In the genomic region with DNA sequence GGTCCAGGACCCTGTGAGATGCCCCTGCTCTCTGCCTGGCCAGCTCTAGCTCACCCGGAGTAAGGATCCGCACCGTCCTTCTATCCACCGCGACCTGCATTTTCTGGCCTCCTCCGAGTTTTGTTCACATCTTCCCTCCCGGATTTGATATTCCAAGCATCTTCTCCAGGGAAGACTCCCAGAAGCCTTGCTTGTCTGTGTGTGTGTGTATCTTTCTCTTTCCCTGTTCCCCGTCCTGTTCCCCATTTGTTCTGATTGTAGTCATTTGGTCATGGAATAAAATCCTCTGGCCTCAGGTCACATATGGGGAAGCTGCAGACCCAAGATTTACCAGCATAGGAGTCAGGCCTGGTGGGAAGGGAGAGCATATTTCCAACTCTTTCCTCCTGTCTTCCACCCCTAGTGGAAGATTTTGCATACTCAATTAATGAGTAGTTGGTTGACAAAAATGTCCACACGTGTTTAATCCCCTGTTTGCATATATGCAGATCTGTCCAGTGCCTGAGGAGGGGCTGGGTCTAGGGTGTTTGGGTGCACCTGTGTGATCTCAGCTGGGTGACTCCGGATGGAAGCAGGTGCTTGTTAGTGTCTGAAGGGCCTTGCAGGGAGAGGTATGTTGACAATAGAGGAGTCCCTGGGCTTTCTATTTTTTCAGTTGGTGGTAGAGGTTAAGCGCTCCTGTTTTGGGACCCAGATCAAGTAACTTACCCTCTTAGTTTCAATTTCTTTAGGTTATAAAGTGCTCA, we compare ENCODE assay signal across 15 cellular contexts. TPM values are rescaled to one million over a fixed set of nuclear protein-coding genes. Genes with fewer than 3 reads are reported as not detected.
DNase-seq lines count a peak whose midpoint lies in the region; ATAC-seq and TF ChIP-seq lines count a peak whose summit lies in the region.
"Had no signal": no experiment of that assay in that cellular context is flagged by ENCODE, and none has a peak within 500 bp of the region (broad histone marks: within the 10 kb centered on the region; RNA-seq: fewer than 3 reads in every experiment).

No MANE protein-coding gene starts in this region.

- CTCF ChIA-PET in CD8-positive, alpha-beta memory T cell (lab: Charles Lee) = interaction anchor here (0.7 kb wide), 1 partner anchor 25 kb away, joined by 3 read pairs; no protein-coding TSS in a partner anchor

- H2AFZ ChIP-seq in KMS-11 (ENCODE audit: low read depth) = peak overlapping the region; percentile 37; the same call in 1 of the 2 replicates

- no peak overlapping the region for H3K27ac ChIP-seq in CD8-positive, alpha-beta memory T cell (ENCODE audit: low read depth, low read length)
- peak overlapping the region; percentile 38; the same call in 1 of the 2 replicates for H3K27ac ChIP-seq in KMS-11
- H3K27ac ChIP-seq: thyroid gland had no signal

- TF ChIP-seq CTCF in KMS-11 (conservative IDR thresholded peaks at IDR 0.05; ENCODE audit: low read depth, low read length) = no peak

- ATAC-seq in naive thymus-derived CD8-positive, alpha-beta T cell = no peak
- ATAC-seq in GM18858 (IDR thresholded peaks at IDR 0.05; ENCODE audit: unreplicated experiment) = no peak
- no peak for ATAC-seq in GM18867 (IDR thresholded peaks at IDR 0.05; ENCODE audit: unreplicated experiment)
- ATAC-seq in GM21737 (IDR thresholded peaks at IDR 0.05; ENCODE audit: unreplicated experiment) = no peak
- ATAC-seq: effector memory CD8-positive, alpha-beta T cell had no signal

- intact Hi-C loops in activated T-helper 2 cell treated with anti-CD3 and anti-CD28 coated beads, Interferon-gamma antibody, Interleukin-2, Interleukin-4, amounts not matched to agents 10 μg/mL and 5 μg/mL and 100 μg/mL, durations not matched to agents 14 hours and 24 hours and 36 hours (cut with micrococcal nuclease) = loop anchor here (5.0 kb wide), 2 partner anchors 777 to 1247 kb away; a partner anchor contains a TSS

- POLR2A ChIA-PET in CD8-positive, alpha-beta memory T cell (lab: Charles Lee) = no interaction called here
- POLR2A ChIA-PET in naive thymus-derived CD8-positive, alpha-beta T cell (lab: Charles Lee) = no interaction called here

- H3K4me3 Mint-ChIP-seq in CD8-positive, alpha-beta memory T cell = peak overlapping the region in 6 of 7 donors; percentile 8 to 63 (median 49)
- H3K4me3 Mint-ChIP-seq in activated T-helper 2 cell treated with anti-CD3 and anti-CD28 coated beads, Interferon-gamma antibody, Interleukin-2, Interleukin-4, amounts not matched to agents 10 μg/mL and 5 μg/mL and 100 μg/mL, durations not matched to agents 14 hours and 24 hours and 36 hours (ENCODE audit: low read depth) = no peak overlapping the region
- H3K4me3 Mint-ChIP-seq in naive thymus-derived CD8-positive, alpha-beta T cell = peak overlapping the region in 7 of 10 donors; percentile 2 to 57 (median 7)

- no peaks in the 10 kb centered on the region for H3K79me2 ChIP-seq in KMS-11 (ENCODE audit: insufficient read depth, low read depth)

- H3K9me3 ChIP-seq in CD8-positive, alpha-beta memory T cell (ENCODE audit: low read length) = no peaks in the 10 kb centered on the region
- H3K9me3 ChIP-seq: thyroid gland had no signal

- H3K27ac Mint-ChIP-seq in CD8-positive, alpha-beta memory T cell = peak overlapping the region in 3 of 8 donors; percentile 23 to 86 (median 37)
- H3K27ac Mint-ChIP-seq in activated T-helper 2 cell treated with anti-CD3 and anti-CD28 coated beads, Interferon-gamma antibody, Interleukin-2, Interleukin-4, amounts not matched to agents 10 μg/mL and 5 μg/mL and 100 μg/mL, durations not matched to agents 14 hours and 24 hours and 36 hours = peak overlapping the region; percentile 50
- peak overlapping the region in 2 of 10 donors; percentile 8 to 85 for H3K27ac Mint-ChIP-seq in naive thymus-derived CD8-positive, alpha-beta T cell
- H3K27ac Mint-ChIP-seq: brain; effector memory CD8-positive, alpha-beta T cell had no signal

- no peak overlapping the region for H3K4me3 ChIP-seq in CD8-positive, alpha-beta memory T cell (ENCODE audit: low read length)
- H3K4me3 ChIP-seq in KMS-11 (IDR thresholded peaks at IDR 0.05; ENCODE audit: insufficient read depth, low read depth, low read length) = no peak overlapping the region
- H3K4me3 ChIP-seq: thyroid gland had no signal

- peaks cover 0 to 22% (median 6%) of the 10 kb centered on the region in 5 donors for H3K9me3 Mint-ChIP-seq in CD8-positive, alpha-beta memory T cell
- H3K9me3 Mint-ChIP-seq in activated T-helper 2 cell treated with anti-CD3 and anti-CD28 coated beads, Interferon-gamma antibody, Interleukin-2, Interleukin-4, amounts not matched to agents 10 μg/mL and 5 μg/mL and 100 μg/mL, durations not matched to agents 14 hours and 24 hours and 36 hours = no peaks in the 10 kb centered on the region
- peaks cover 0 to 12% (median 3%) of the 10 kb centered on the region in 9 donors for H3K9me3 Mint-ChIP-seq in naive thymus-derived CD8-positive, alpha-beta T cell
- H3K9me3 Mint-ChIP-seq: effector memory CD8-positive, alpha-beta T cell had no signal

- no peaks in the 10 kb centered on the region; the same call in 1 of the 2 replicates for H4K20me1 ChIP-seq in KMS-11 (ENCODE audit: insufficient read depth)

- peaks cover 76% of the 10 kb centered on the region for H3K27me3 ChIP-seq in CD8-positive, alpha-beta memory T cell (ENCODE audit: insufficient read depth, low read length, poor library complexity, severe bottlenecking)
- peaks cover 5% of the 10 kb centered on the region; the same call in 1 of the 2 replicates for H3K27me3 ChIP-seq in KMS-11 (ENCODE audit: insufficient read depth, low read depth)

- H3K9ac ChIP-seq in KMS-11 = peak overlapping the region; percentile 23; the same call in 1 of the 2 replicates

- H3K4me2 ChIP-seq in KMS-11 = peak overlapping the region; percentile 62

- peaks cover 93 to 99% of the 10 kb centered on the region in 2 donors for H3K27me3 Mint-ChIP-seq in CD8-positive, alpha-beta memory T cell
- H3K27me3 Mint-ChIP-seq in activated T-helper 2 cell treated with anti-CD3 and anti-CD28 coated beads, Interferon-gamma antibody, Interleukin-2, Interleukin-4, amounts not matched to agents 10 μg/mL and 5 μg/mL and 100 μg/mL, durations not matched to agents 14 hours and 24 hours and 36 hours (ENCODE audit: low read depth) = peaks cover 83% of the 10 kb centered on the region
- peaks cover 52 to 91% (median 79%) of the 10 kb centered on the region in 5 donors for H3K27me3 Mint-ChIP-seq in naive thymus-derived CD8-positive, alpha-beta T cell

- peaks cover 40% of the 10 kb centered on the region for H3K4me1 ChIP-seq in CD8-positive, alpha-beta memory T cell (ENCODE audit: insufficient read depth, low read length)
- H3K4me1 ChIP-seq in KMS-11 (ENCODE audit: low read depth, poor library complexity, severe bottlenecking) = peaks cover 26% of the 10 kb centered on the region

- no peaks in the 10 kb centered on the region for H3K36me3 Mint-ChIP-seq in CD8-positive, alpha-beta memory T cell
- no peaks in the 10 kb centered on the region for H3K36me3 Mint-ChIP-seq in activated T-helper 2 cell treated with anti-CD3 and anti-CD28 coated beads, Interferon-gamma antibody, Interleukin-2, Interleukin-4, amounts not matched to agents 10 μg/mL and 5 μg/mL and 100 μg/mL, durations not matched to agents 14 hours and 24 hours and 36 hours (ENCODE audit: low read depth)
- H3K36me3 Mint-ChIP-seq in naive thymus-derived CD8-positive, alpha-beta T cell = peaks cover 0 to 13% (median 13%) of the 10 kb centered on the region in 3 donors
- H3K36me3 Mint-ChIP-seq: brain had no signal

- H3K4me1 Mint-ChIP-seq in CD8-positive, alpha-beta memory T cell = peaks cover 28 to 46% (median 36%) of the 10 kb centered on the region in 3 donors
- H3K4me1 Mint-ChIP-seq in activated T-helper 2 cell treated with anti-CD3 and anti-CD28 coated beads, Interferon-gamma antibody, Interleukin-2, Interleukin-4, amounts not matched to agents 10 μg/mL and 5 μg/mL and 100 μg/mL, durations not matched to agents 14 hours and 24 hours and 36 hours (ENCODE audit: low read depth) = peaks cover 13% of the 10 kb centered on the region
- H3K4me1 Mint-ChIP-seq in naive thymus-derived CD8-positive, alpha-beta T cell = peaks cover 18 to 41% (median 39%) of the 10 kb centered on the region in 4 donors

- DNase-seq in CD8-positive, alpha-beta memory T cell = no peak
- DNase-seq in activated T-helper 2 cell treated with anti-CD3 and anti-CD28 coated beads, Interferon-gamma antibody, Interleukin-2, Interleukin-4, amounts not matched to agents 10 μg/mL and 5 μg/mL and 100 μg/mL, durations not matched to agents 14 hours and 24 hours and 36 hours (ENCODE audit: low spot score) = no peak
- DNase-seq in naive thymus-derived CD8-positive, alpha-beta T cell = no peak
- DNase-seq: activated T-cell treated with anti-CD3 and anti-CD28 coated beads, Interleukin-2, amount 50 U/mL, for 48 hours; Calu3; effector memory CD8-positive, alpha-beta T cell; Karpas-422; NCI-H1930; OCI-M1; thyroid gland had no signal

- H3K36me3 ChIP-seq in CD8-positive, alpha-beta memory T cell (ENCODE audit: insufficient read depth, low read length) = no peaks in the 10 kb centered on the region
- H3K36me3 ChIP-seq in KMS-11 (ENCODE audit: insufficient read depth) = no peaks in the 10 kb centered on the region
- H3K36me3 ChIP-seq: thyroid gland had no signal

RNA-seq across cellular contexts. Expression of a gene that starts 1.9 kb away (rescaled TPM):
- not detected for total RNA-seq in CD8-positive, alpha-beta memory T cell
- polyA plus RNA-seq in CD8-positive, alpha-beta memory T cell = not detected
- total RNA-seq in activated T-helper 2 cell treated with anti-CD3 and anti-CD28 coated beads, Interferon-gamma antibody, Interleukin-2, Interleukin-4, amounts not matched to agents 10 μg/mL and 5 μg/mL and 100 μg/mL, durations not matched to agents 14 hours and 24 hours and 36 hours = not detected in 2 replicates
- total RNA-seq in naive thymus-derived CD8-positive, alpha-beta T cell = not detected
- polyA plus RNA-seq in naive thymus-derived CD8-positive, alpha-beta T cell = not detected
- total RNA-seq: Calu3, thyroid gland had no signal

RNA-seq across cellular contexts. Expression of a gene that starts 2.5 kb away (rescaled TPM):
- not detected for total RNA-seq in CD8-positive, alpha-beta memory T cell
- polyA plus RNA-seq in CD8-positive, alpha-beta memory T cell = not detected
- not detected in 2 replicates for total RNA-seq in activated T-helper 2 cell treated with anti-CD3 and anti-CD28 coated beads, Interferon-gamma antibody, Interleukin-2, Interleukin-4, amounts not matched to agents 10 μg/mL and 5 μg/mL and 100 μg/mL, durations not matched to agents 14 hours and 24 hours and 36 hours
- total RNA-seq in naive thymus-derived CD8-positive, alpha-beta T cell = not detected
- not detected for polyA plus RNA-seq in naive thymus-derived CD8-positive, alpha-beta T cell
- total RNA-seq: Calu3, thyroid gland had no signal

RNA-seq across cellular contexts. Expression of a gene that starts 8.1 kb away (rescaled TPM):
- total RNA-seq in CD8-positive, alpha-beta memory T cell = not detected
- not detected for polyA plus RNA-seq in CD8-positive, alpha-beta memory T cell
- total RNA-seq in activated T-helper 2 cell treated with anti-CD3 and anti-CD28 coated beads, Interferon-gamma antibody, Interleukin-2, Interleukin-4, amounts not matched to agents 10 μg/mL and 5 μg/mL and 100 μg/mL, durations not matched to agents 14 hours and 24 hours and 36 hours = not detected in 2 replicates
- total RNA-seq in naive thymus-derived CD8-positive, alpha-beta T cell = not detected
- not detected for polyA plus RNA-seq in naive thymus-derived CD8-positive, alpha-beta T cell
